10 cellular contexts compared by ENCODE assay signal in genomic region chr6:10658910-10659696, GRCh38. TPM values are rescaled to one million over a fixed set of nuclear protein-coding genes. Genes with fewer than 3 reads are reported as not detected.
DNase-seq lines count a peak whose midpoint lies in the region; ATAC-seq and TF ChIP-seq lines count a peak whose summit lies in the region.
"Had no signal": no experiment of that assay in that cellular context is flagged by ENCODE, and none has a peak within 500 bp of the region (broad histone marks: within the 10 kb centered on the region; RNA-seq: fewer than 3 reads in every experiment).

No MANE protein-coding gene starts in this region.

- DNase-seq in CD4-positive, alpha-beta memory T cell, result no peak
- peak; percentile 19 for DNase-seq in NCI-H69 (lab: John Stamatoyannopoulos, UW)
- DNase-seq in epithelial cell of esophagus (ENCODE audit: low read depth), result no peak
- DNase-seq in osteoblast (ENCODE audit: insufficient read length, low spot score, missing footprints), result no peak
- no peak for DNase-seq in GM19240 (ENCODE audit: insufficient read length, low spot score)
- no peak for DNase-seq in stimulated activated CD8-positive, alpha-beta memory T cell treated with anti-CD3 and anti-CD28 coated beads, Interleukin-4, amount 100 ng/mL, for 48 hours
- DNase-seq in A172 (ENCODE audit: low spot score), result no peak
- DNase-seq: effector CD8-positive, alpha-beta T cell; NCI-H1048 had no signal

- peaks cover 7% of the 10 kb centered on the region for H3K4me1 ChIP-seq in CD4-positive, alpha-beta memory T cell (ENCODE audit: insufficient read depth, low read length)
- no peaks in the 10 kb centered on the region for H3K4me1 ChIP-seq in osteoblast (ENCODE audit: insufficient read depth, low read length)

- H4K20me1 ChIP-seq in osteoblast (ENCODE audit: insufficient read depth, low read length), result no peaks in the 10 kb centered on the region

- no peak overlapping the region for H3K27ac ChIP-seq in CD4-positive, alpha-beta memory T cell (ENCODE audit: low read depth, low read length)
- no peak overlapping the region for H3K27ac ChIP-seq in osteoblast (ENCODE audit: low read depth, low read length)

- H3K79me2 ChIP-seq in osteoblast (ENCODE audit: insufficient read depth, low read length), result no peaks in the 10 kb centered on the region

- CTCF ChIA-PET in CD4-positive, alpha-beta memory T cell (lab: Charles Lee; ENCODE audit: partially characterized antibody), result interaction anchor here (0.5 kb wide), 1 partner anchor 1440 kb away, joined by 3 read pairs; no protein-coding TSS in a partner anchor

- H3K4me2 ChIP-seq in osteoblast (ENCODE audit: insufficient read depth, low read length), result no peak overlapping the region

- H3K36me3 Mint-ChIP-seq in CD4-positive, alpha-beta memory T cell, result no peaks in the 10 kb centered on the region

- peaks cover 11 to 12% of the 10 kb centered on the region in 2 donors for H3K27me3 Mint-ChIP-seq in CD4-positive, alpha-beta memory T cell

- POLR2A ChIA-PET in CD4-positive, alpha-beta memory T cell (lab: Charles Lee; ENCODE audit: partially characterized antibody), result no interaction called here

- intact Hi-C loops in CD4-positive, alpha-beta memory T cell (cut with micrococcal nuclease), result no loop called here

- H3K9me3 Mint-ChIP-seq in CD4-positive, alpha-beta memory T cell, result peaks cover 0 to 2% (median 0%) of the 10 kb centered on the region in 8 donors

- peaks cover 3% of the 10 kb centered on the region for H3K27me3 ChIP-seq in CD4-positive, alpha-beta memory T cell (ENCODE audit: insufficient read depth, low read length)
- no peaks in the 10 kb centered on the region for H3K27me3 ChIP-seq in osteoblast (ENCODE audit: insufficient read depth, low read length)

- no peak overlapping the region for H2AFZ ChIP-seq in osteoblast (ENCODE audit: low read length)

- H3K4me3 Mint-ChIP-seq in CD4-positive, alpha-beta memory T cell, result peak overlapping the region in 7 of 8 donors; percentile 52 to 78 (median 68)

- no peaks in the 10 kb centered on the region for H3K9me3 ChIP-seq in CD4-positive, alpha-beta memory T cell (ENCODE audit: control insufficient read depth in 1 of 2, low read length in 2 of 2)
- no peaks in the 10 kb centered on the region for H3K9me3 ChIP-seq in osteoblast (ENCODE audit: low read depth, low read length)

- no peak overlapping the region for H3K4me3 ChIP-seq in CD4-positive, alpha-beta memory T cell (ENCODE audit: low read length in 2 of 2)
- peak overlapping the region; percentile 23 for H3K4me3 ChIP-seq in epithelial cell of esophagus (ENCODE audit: low read length)
- peak overlapping the region; percentile 42 for H3K4me3 ChIP-seq in osteoblast (ENCODE audit: insufficient read depth, low read length)

- ATAC-seq in HG02759 (IDR thresholded peaks at IDR 0.05; ENCODE audit: unreplicated experiment), result no peak

- H3K27ac Mint-ChIP-seq in CD4-positive, alpha-beta memory T cell, result no peak overlapping the region

- TF ChIP-seq CTCF in epithelial cell of esophagus (IDR thresholded peaks at IDR 0.05; ENCODE audit: insufficient read depth, low read depth, low read length, missing control alignments), result no peak
- TF ChIP-seq CTCF in osteoblast (IDR thresholded peaks at IDR 0.05; ENCODE audit: extremely low read depth, low read depth, low read length), result no peak

- no peaks in the 10 kb centered on the region for H3K36me3 ChIP-seq in CD4-positive, alpha-beta memory T cell (ENCODE audit: insufficient read depth, low read length)
- H3K36me3 ChIP-seq in osteoblast (ENCODE audit: insufficient read depth, low read length), result no peaks in the 10 kb centered on the region

- peaks cover 6 to 14% (median 10%) of the 10 kb centered on the region in 4 donors for H3K4me1 Mint-ChIP-seq in CD4-positive, alpha-beta memory T cell

RNA-seq across cellular contexts. Expression of gene C6orf52, which starts 35.3 kb away (rescaled TPM):
- 1 to 10 TPM; 1.2 to 1.5 TPM for total RNA-seq in CD4-positive, alpha-beta memory T cell
- 1 to 10 TPM in 1 of 2 donors, not detected in 1; 1.5 TPM for polyA plus RNA-seq in CD4-positive, alpha-beta memory T cell
- total RNA-seq in osteoblast, result not detected in 2 replicates
- 15.2 and 16.5 TPM in 2 replicates for total RNA-seq in A172 (2014; rRNA removed; shearing (Covaris generic))

RNA-seq across cellular contexts. Expression of gene PAK1IP1, which starts 35.7 kb away (rescaled TPM):
- 1 to 10 TPM; 7.2 to 7.4 TPM for total RNA-seq in CD4-positive, alpha-beta memory T cell
- 10 to 100 TPM; 11.6 to 17.1 TPM for polyA plus RNA-seq in CD4-positive, alpha-beta memory T cell
- total RNA-seq in osteoblast, result 17.7 and 18.3 TPM in 2 replicates
- 34.7 and 45.3 TPM in 2 replicates for total RNA-seq in A172 (2014; rRNA removed; shearing (Covaris generic))

Comparison
In these comparisons a context has a peak if more than half of its experiments do, and no peak if none do; other contexts are left out.
1. H3K4me3 ChIP-seq: peak in epithelial cell of esophagus (single experiment) and osteoblast (single experiment); none in CD4-positive, alpha-beta memory T cell (0 of 2).